23 cellular contexts compared by ENCODE assay signal in the genomic region with DNA sequence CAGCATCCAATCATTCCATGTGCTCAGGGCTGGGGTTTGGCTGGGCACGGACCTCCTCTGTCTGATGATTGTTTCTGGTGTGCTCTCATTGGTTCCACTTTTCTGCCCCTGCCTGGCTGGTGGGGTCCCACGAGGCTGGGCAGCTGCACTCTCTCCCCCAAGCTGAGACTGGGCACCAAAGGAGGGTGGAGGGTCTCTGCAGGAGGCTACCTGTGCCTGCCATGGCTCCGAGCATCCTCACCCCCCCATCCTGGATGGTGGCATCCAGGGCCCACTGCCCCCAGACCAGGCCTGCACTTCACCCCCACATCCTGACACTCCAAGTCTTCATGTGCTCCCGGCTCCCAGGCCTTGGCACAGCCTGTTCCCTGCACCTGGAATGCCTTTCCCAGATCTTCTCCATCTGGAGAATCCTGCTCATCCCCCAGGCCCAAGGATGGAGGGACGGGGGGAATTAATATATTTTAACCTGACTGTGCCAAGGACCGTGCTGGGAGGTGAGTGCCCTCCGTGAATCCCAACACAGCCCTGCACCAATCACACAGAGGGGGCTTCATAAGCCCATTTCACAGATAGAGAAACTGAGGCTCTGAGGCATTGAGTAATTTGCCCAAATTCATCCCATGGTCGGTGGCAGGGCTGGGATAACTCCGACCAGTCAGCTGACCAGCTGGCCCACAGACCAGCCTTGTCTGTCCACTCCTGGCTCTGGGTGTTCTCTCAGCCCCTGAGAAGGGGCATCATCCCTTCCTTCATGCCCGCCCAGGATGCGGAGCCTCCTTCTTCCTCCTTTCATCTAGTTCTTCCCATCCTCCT.
"Had no signal": no experiment of that assay in that cellular context is flagged by ENCODE, and none has a peak within 500 bp of the region (broad histone marks: within the 10 kb centered on the region; RNA-seq: fewer than 3 reads in every experiment).

No MANE protein-coding gene starts in this region.

- H3K9me3 ChIP-seq: body of pancreas, prostate gland, testis, upper lobe of right lung had no signal

- H3K27ac Mint-ChIP-seq: mesothelial cell of epicardium; nephron; stimulated activated effector memory CD8-positive, alpha-beta T cell treated with anti-CD3 and anti-CD28 coated beads, Interleukin-12 subunit alpha, Interleukin-12 subunit beta, amount 100 ng/mL, for 72 hours; T-helper 1 cell treated with Interleukin-12 subunit alpha and Interleukin-12 subunit beta and Interleukin-4 antibody, amounts not matched to agents 30 μg/mL and 1 μg/mL, for 36 hours had no signal

- H3K4me1 Mint-ChIP-seq: mesothelial cell of epicardium; stimulated activated effector memory CD8-positive, alpha-beta T cell treated with anti-CD3 and anti-CD28 coated beads, Interleukin-12 subunit alpha, Interleukin-12 subunit beta, amount 100 ng/mL, for 72 hours had no signal

- H3K4me3 ChIP-seq: body of pancreas, dorsolateral prefrontal cortex, lung, prostate gland, skin epidermis, testis, upper lobe of right lung had no signal

- FAIRE-seq: islet of Langerhans had no signal

- H3K36me3 ChIP-seq: prostate gland, upper lobe of right lung had no signal

- H3K36me3 Mint-ChIP-seq: mesothelial cell of epicardium; stimulated activated effector memory CD8-positive, alpha-beta T cell treated with anti-CD3 and anti-CD28 coated beads, Interleukin-12 subunit alpha, Interleukin-12 subunit beta, amount 100 ng/mL, for 72 hours had no signal

- H3K27ac ChIP-seq: body of pancreas, dorsolateral prefrontal cortex, prostate gland, skin epidermis, testis, upper lobe of right lung had no signal

- H3K27me3 ChIP-seq: body of pancreas, testis had no signal

- H3K9me3 Mint-ChIP-seq: mesothelial cell of epicardium; nephron; stimulated activated effector memory CD8-positive, alpha-beta T cell treated with anti-CD3 and anti-CD28 coated beads, Interleukin-12 subunit alpha, Interleukin-12 subunit beta, amount 100 ng/mL, for 72 hours; T-helper 1 cell treated with Interleukin-12 subunit alpha and Interleukin-12 subunit beta and Interleukin-4 antibody, amounts not matched to agents 30 μg/mL and 1 μg/mL, for 36 hours had no signal

- DNase-seq: activated CD4-positive, alpha-beta T cell treated with anti-CD3 and anti-CD28 coated beads, Interleukin-2, amount 50 U/mL, for 1 hour; activated naive CD4-positive, alpha-beta T cell; body of pancreas; caudate nucleus; dorsolateral prefrontal cortex; erythroblast; foreskin melanocyte; glutamatergic neuron; hippocampal formation; occipital lobe; right cardiac atrium; stimulated activated CD4-positive, alpha-beta T cell treated with anti-CD3 and anti-CD28 coated beads, Interleukin-15, amount 100 ng/mL, for 24 hours; stimulated activated CD4-positive, alpha-beta T cell treated with anti-CD3 and anti-CD28 coated beads, Interleukin-4, amount 100 ng/mL, for 1 hour; testis; upper lobe of right lung had no signal

- H3K4me1 ChIP-seq: body of pancreas, prostate gland, testis, upper lobe of right lung had no signal

- H3K4me3 Mint-ChIP-seq: mesothelial cell of epicardium; nephron; stimulated activated effector memory CD8-positive, alpha-beta T cell treated with anti-CD3 and anti-CD28 coated beads, Interleukin-12 subunit alpha, Interleukin-12 subunit beta, amount 100 ng/mL, for 72 hours; T-helper 1 cell treated with Interleukin-12 subunit alpha and Interleukin-12 subunit beta and Interleukin-4 antibody, amounts not matched to agents 30 μg/mL and 1 μg/mL, for 36 hours had no signal
